Comparison of ENCODE assay signal across 9 cellular contexts in genomic region chr6:56714982-56715456, GRCh38.
DNase-seq lines count a peak whose midpoint lies in the region; ATAC-seq and TF ChIP-seq lines count a peak whose summit lies in the region.
"Had no signal": no experiment of that assay in that cellular context is flagged by ENCODE, and none has a peak within 500 bp of the region (broad histone marks: within the 10 kb centered on the region; RNA-seq: fewer than 3 reads in every experiment).

No MANE protein-coding gene starts in this region.

- peaks cover 25% of the 10 kb centered on the region for H3K36me3 Mint-ChIP-seq in brain
- no peaks in the 10 kb centered on the region for H3K36me3 Mint-ChIP-seq in natural killer cell

- ATAC-seq in Right ventricle myocardium superior (ENCODE audit: poor library complexity) (peak; percentile 14), natural killer cell (no peak), HG02885 (IDR thresholded peaks at IDR 0.05; ENCODE audit: poor library complexity, unreplicated experiment) (no peak)

- intact Hi-C loops in Right ventricle myocardium superior (cut with DNase I): loop anchor here (5.0 kb wide), 1 partner anchor 42 kb away; no protein-coding TSS in a partner anchor
- intact Hi-C loops in cardiac septum (cut with DNase I): loop anchor here (5.0 kb wide), 1 partner anchor 127 kb away; no protein-coding TSS in a partner anchor
- intact Hi-C loops in natural killer cell (cut with micrococcal nuclease): no loop called here

- DNase-seq in Right ventricle myocardium superior (no peak), cardiac septum (ENCODE audit: low spot score) (no peak), kidney tubule cell (ENCODE audit: low spot score) (peak; percentile 94), activated gamma-delta T cell treated with Interleukin-2 at 50 U/mL for 16 hours (no peak), natural killer cell (no peak)
- DNase-seq in activated effector memory CD4-positive, alpha-beta T cell treated with anti-CD3 and anti-CD28 coated beads, Interleukin-2, amount 50 U/mL, for 16 hours: no peak
- DNase-seq: NCI-H1048 had no signal

- H3K4me1 Mint-ChIP-seq in brain: peaks cover 40% of the 10 kb centered on the region
- H3K4me1 Mint-ChIP-seq in natural killer cell: no peaks in the 10 kb centered on the region

- peak overlapping the region in 3 of 5 experiments; percentile 14 to 89 (median 17) for H3K27ac Mint-ChIP-seq in brain
- H3K27ac Mint-ChIP-seq in natural killer cell: no peak overlapping the region

- TF ChIP-seq CTCF in brain (conservative IDR thresholded peaks at IDR 0.05): no peak
- no peak for TF ChIP-seq CTCF in natural killer cell (IDR thresholded peaks at IDR 0.05)

- H3K4me3 Mint-ChIP-seq in brain (peak overlapping the region in 1 of 5 experiments; percentile 6), natural killer cell (no peak overlapping the region)

- H3K9me3 Mint-ChIP-seq in brain: peaks cover 5 to 17% (median 14%) of the 10 kb centered on the region in 5 experiments
- no peaks in the 10 kb centered on the region for H3K9me3 Mint-ChIP-seq in natural killer cell

- H3K27me3 Mint-ChIP-seq in brain (no peaks in the 10 kb centered on the region), natural killer cell (ENCODE audit: low read depth in 2 of 2) (peaks cover 0 to 6% of the 10 kb centered on the region in 2 donors)

Comparison
In these comparisons a context has a peak if more than half of its experiments do, and no peak if none do; other contexts are left out.
1. H3K27ac Mint-ChIP-seq: peak in brain (3 of 5); none in natural killer cell (0 of 2).